ENCODE assay signal across 24 cellular contexts in genomic region chr18:59311631-59312030, GRCh38. TPM values are rescaled to one million over a fixed set of nuclear protein-coding genes. Genes with fewer than 3 reads are reported as not detected.
DNase-seq lines count a peak whose midpoint lies in the region; TF ChIP-seq lines count a peak whose summit lies in the region.
"Had no signal": no experiment of that assay in that cellular context is flagged by ENCODE, and none has a peak within 500 bp of the region (broad histone marks: within the 10 kb centered on the region; RNA-seq: fewer than 3 reads in every experiment).

No MANE protein-coding gene starts in this region.

- no peak for TF ChIP-seq CTCF in astrocyte of the cerebellum (IDR thresholded peaks at IDR 0.05; ENCODE audit: low read depth, low read length, missing control alignments)

- H3K4me3 ChIP-seq in astrocyte of the cerebellum (ENCODE audit: low read depth, low read length) = no peak overlapping the region
- H3K4me3 ChIP-seq: A549; BLaER1 treated with 17β-estradiol and CSF1 and Interleukin-3, amounts not matched to agents 10 nM and 100 nM; pancreas; transverse colon had no signal

- DNase-seq in AG08395 (ENCODE audit: low spot score) (peak; percentile 10), HT1080 (ENCODE audit: low read depth) (peak; percentile 11), astrocyte of the cerebellum (ENCODE audit: low read depth) (peak; percentile 13), iris pigment epithelial cell (ENCODE audit: low read depth) (peak; percentile 9), cerebellum (ENCODE audit: low spot score) (no peak), NCI-H2107 treated with DMSO at 0.1 percent for 48 hours (lab: John Stamatoyannopoulos, UW; ENCODE audit: unreplicated experiment) (no peak), DMS79 treated with DMSO at 0.1 percent for 48 hours (lab: John Stamatoyannopoulos, UW) (no peak), AG20443 (ENCODE audit: low spot score) (no peak)
- DNase-seq: activated CD4-positive, alpha-beta T cell treated with anti-CD3 and anti-CD28 coated beads, Interleukin-2, amount 10 ng/mL, durations not matched to agents 24 days and 14 days; activated CD8-positive, alpha-beta memory T cell treated with anti-CD3 and anti-CD28 coated beads, Interleukin-2, amount 10 ng/mL, durations not matched to agents 7 days and 5 days; aorta; glutamatergic neuron; natural killer cell; NCI-H1417; NCI-H510A; pancreas; stimulated activated CD4-positive, alpha-beta T cell treated with anti-CD3 and anti-CD28 coated beads, Interleukin-15, amount 100 ng/mL, for 24 hours; T-helper 2 cell; transverse colon had no signal

- in situ Hi-C loops in astrocyte of the cerebellum (cut with HindIII; ENCODE audit: low sequenced_read_pairs) = no loop called here

RNA-seq across cellular contexts. Expression of gene CPLX4, which starts 6.8 kb away (rescaled TPM):
- total RNA-seq in HT1080 (2014; rRNA removed; shearing (Covaris generic)) = not detected in 2 replicates
- polyA plus RNA-seq in HT1080 (2015; cell fraction: cytosol; rRNA removed) = not detected in 2 replicates
- polyA plus RNA-seq in HT1080 (2015; cell fraction: nucleus; rRNA removed) = not detected in 2 replicates
- total RNA-seq in cerebellum = 14.8 TPM
- total RNA-seq: activated CD4-positive, alpha-beta T cell treated with anti-CD3 and anti-CD28 coated beads, Interleukin-2, amount 10 ng/mL, durations not matched to agents 24 days and 14 days; activated CD8-positive, alpha-beta memory T cell treated with anti-CD3 and anti-CD28 coated beads, Interleukin-2, amount 10 ng/mL, durations not matched to agents 7 days and 5 days; activated T-helper 1 cell treated with anti-CD3 and anti-CD28 coated beads, Interleukin-12 subunit alpha, Interleukin-12 subunit beta, Interleukin-2, Interleukin-4 antibody, amounts not matched to agents 30 ng/mL and 10 ng/mL and 1 ng/mL, durations not matched to agents 14 hours and 24 hours and 36 hours; aorta; natural killer cell; RPMI7951; sciatic nerve; transverse colon had no signal
- polyA plus RNA-seq: A549, pancreas had no signal

RNA-seq across cellular contexts. Expression of gene RAX, which starts 38.4 kb away (rescaled TPM):
- total RNA-seq in HT1080 (2014; rRNA removed; shearing (Covaris generic)) = not detected in 2 replicates
- polyA plus RNA-seq in HT1080 (2015; cell fraction: cytosol; rRNA removed) = not detected in 2 replicates
- polyA plus RNA-seq in HT1080 (2015; cell fraction: nucleus; rRNA removed) = not detected in 2 replicates
- 2.0 TPM for total RNA-seq in cerebellum
- total RNA-seq: activated CD4-positive, alpha-beta T cell treated with anti-CD3 and anti-CD28 coated beads, Interleukin-2, amount 10 ng/mL, durations not matched to agents 24 days and 14 days; activated CD8-positive, alpha-beta memory T cell treated with anti-CD3 and anti-CD28 coated beads, Interleukin-2, amount 10 ng/mL, durations not matched to agents 7 days and 5 days; activated T-helper 1 cell treated with anti-CD3 and anti-CD28 coated beads, Interleukin-12 subunit alpha, Interleukin-12 subunit beta, Interleukin-2, Interleukin-4 antibody, amounts not matched to agents 30 ng/mL and 10 ng/mL and 1 ng/mL, durations not matched to agents 14 hours and 24 hours and 36 hours; aorta; natural killer cell; pancreas; RPMI7951; sciatic nerve; transverse colon had no signal
- polyA plus RNA-seq: A549, aorta, pancreas had no signal

RNA-seq across cellular contexts. Expression of gene LMAN1, which starts 47.4 kb away (rescaled TPM):
- total RNA-seq in HT1080 (2014; rRNA removed; shearing (Covaris generic)) = 72.2 and 77.8 TPM in 2 replicates
- 80.9 and 110 TPM in 2 replicates for polyA plus RNA-seq in HT1080 (2015; cell fraction: cytosol; rRNA removed)
- polyA plus RNA-seq in HT1080 (2015; cell fraction: nucleus; rRNA removed) = 203 and 215 TPM in 2 replicates
- 53.2 TPM for total RNA-seq in cerebellum

Comparison
In these comparisons a context has a peak if more than half of its experiments do, and no peak if none do; other contexts are left out.
1. DNase-seq: peak in AG08395 (single experiment), HT1080 (single experiment), astrocyte of the cerebellum (single experiment) and iris pigment epithelial cell (single experiment); none in cerebellum (single experiment), NCI-H2107 treated with DMSO at 0.1 percent for 48 hours (single experiment), DMS79 treated with DMSO at 0.1 percent for 48 hours (single experiment) and AG20443 (single experiment).
2. RNA of gene CPLX4, which starts 6.8 kb away (total RNA-seq): 14.8 TPM in cerebellum (single experiment); not detected in HT1080; every median in the first group is over 10 times any median in the second.